Comparison of ENCODE assay signal across 21 cellular contexts in the genomic region with DNA sequence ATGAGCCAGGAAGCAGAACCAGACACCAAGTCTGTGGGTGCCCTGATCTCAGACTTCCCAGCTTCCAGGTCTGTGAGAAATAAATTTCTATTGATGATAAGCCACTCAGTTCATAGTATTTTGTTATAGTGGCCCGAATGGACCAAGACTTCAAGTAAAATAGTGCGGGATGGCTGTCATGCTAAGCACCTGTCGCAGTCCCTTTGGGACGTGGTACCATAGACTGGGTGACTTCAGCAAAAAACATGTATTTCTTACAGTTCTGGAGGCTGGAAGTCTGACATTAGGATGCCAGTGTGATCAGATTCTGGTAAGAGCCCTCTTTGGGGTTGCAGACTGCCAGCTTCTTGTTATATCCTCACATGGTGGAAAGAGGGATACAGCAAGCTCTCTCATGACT.
"Had no signal": no experiment of that assay in that cellular context is flagged by ENCODE, and none has a peak within 500 bp of the region (broad histone marks: within the 10 kb centered on the region; RNA-seq: fewer than 3 reads in every experiment).

No MANE protein-coding gene starts in this region.

- H3K27me3 ChIP-seq: foreskin keratinocyte, right lobe of liver, suprapubic skin, tibial nerve had no signal

- H3K4me3 ChIP-seq: left lung, lower lobe of right lung, mucosa of descending colon, psoas muscle, right lobe of liver, suprapubic skin, tibial nerve had no signal

- H3K27ac Mint-ChIP-seq: endodermal cell; immature natural killer cell; memory B cell; natural killer cell; stimulated activated effector memory CD8-positive, alpha-beta T cell treated with anti-CD3 and anti-CD28 coated beads, Interleukin-12 subunit alpha, Interleukin-12 subunit beta, amount 100 ng/mL, for 72 hours had no signal

- H3K27ac ChIP-seq: foreskin keratinocyte, left lung, lower lobe of right lung, parathyroid adenoma, psoas muscle, right lobe of liver, suprapubic skin, tibial nerve had no signal

- H3K9me3 Mint-ChIP-seq: endodermal cell; immature natural killer cell; memory B cell; natural killer cell; stimulated activated effector memory CD8-positive, alpha-beta T cell treated with anti-CD3 and anti-CD28 coated beads, Interleukin-12 subunit alpha, Interleukin-12 subunit beta, amount 100 ng/mL, for 72 hours had no signal

- DNase-seq: dermis blood vessel endothelial cell; effector CD4-positive, alpha-beta T cell; endodermal cell; foreskin keratinocyte; immature natural killer cell; lower lobe of right lung; mucosa of descending colon; natural killer cell; occipital lobe; psoas muscle; retina; right lobe of liver; stimulated activated CD4-positive, alpha-beta T cell treated with anti-CD3 and anti-CD28 coated beads, Interleukin-4, amount 100 ng/mL, for 1 hour; stimulated activated CD8-positive, alpha-beta memory T cell treated with anti-CD3 and anti-CD28 coated beads, Interleukin-4, amount 100 ng/mL, for 48 hours; stimulated activated naive CD8-positive, alpha-beta T cell treated with anti-CD3 and anti-CD28 coated beads, Interleukin-15, Interleukin-2, amounts not matched to agents 100 U/mL and 50 U/mL, for 24 hours had no signal

- H3K9me3 ChIP-seq: left lung, lower lobe of right lung, mucosa of descending colon, psoas muscle, right lobe of liver, suprapubic skin, tibial nerve had no signal

- H3K36me3 ChIP-seq: left lung, lower lobe of right lung, right lobe of liver, suprapubic skin, tibial nerve had no signal

- H3K36me3 Mint-ChIP-seq: immature natural killer cell; memory B cell; natural killer cell; stimulated activated effector memory CD8-positive, alpha-beta T cell treated with anti-CD3 and anti-CD28 coated beads, Interleukin-12 subunit alpha, Interleukin-12 subunit beta, amount 100 ng/mL, for 72 hours had no signal

- H3K4me3 Mint-ChIP-seq: endodermal cell; memory B cell; natural killer cell; stimulated activated effector memory CD8-positive, alpha-beta T cell treated with anti-CD3 and anti-CD28 coated beads, Interleukin-12 subunit alpha, Interleukin-12 subunit beta, amount 100 ng/mL, for 72 hours had no signal

- H3K4me1 ChIP-seq: foreskin keratinocyte, parathyroid adenoma had no signal
